ENCODE assay signal across 1 cellular context in the genomic region with DNA sequence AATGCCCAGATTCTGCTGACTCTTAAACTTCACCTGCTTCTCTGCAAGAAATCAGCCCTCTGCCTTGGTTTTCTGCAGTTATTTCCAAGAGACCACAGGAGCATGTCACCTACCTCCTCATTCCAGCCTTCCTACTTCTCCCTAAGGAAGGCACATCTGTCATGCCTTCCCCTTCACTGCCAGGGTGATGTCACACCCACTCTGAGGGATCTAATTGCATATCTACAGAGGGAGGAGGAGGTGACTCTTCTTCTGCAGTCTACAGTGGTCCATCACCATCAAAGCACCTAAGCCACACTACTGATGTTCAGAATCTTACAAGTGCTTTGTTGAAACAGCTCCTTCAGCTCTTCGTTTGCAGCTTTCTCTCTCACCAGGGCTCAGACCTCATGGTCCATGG.
TF ChIP-seq lines count a peak whose summit lies in the region.

No MANE protein-coding gene starts in this region.

TF ChIP-seq in HEK293, 187 proteins besides CTCF, POLR2A, EP300 and RAD21 (continued from another document and continues in another):
- TF ChIP-seq REPIN1 (tag by site-specific recombination; IDR thresholded peaks at IDR 0.05; ENCODE audit: low read depth) = no peak
- no peak for TF ChIP-seq KLF7 (tag by site-specific recombination; IDR thresholded peaks at IDR 0.05; ENCODE audit: borderline replicate concordance)
- TF ChIP-seq, protein P1, sequence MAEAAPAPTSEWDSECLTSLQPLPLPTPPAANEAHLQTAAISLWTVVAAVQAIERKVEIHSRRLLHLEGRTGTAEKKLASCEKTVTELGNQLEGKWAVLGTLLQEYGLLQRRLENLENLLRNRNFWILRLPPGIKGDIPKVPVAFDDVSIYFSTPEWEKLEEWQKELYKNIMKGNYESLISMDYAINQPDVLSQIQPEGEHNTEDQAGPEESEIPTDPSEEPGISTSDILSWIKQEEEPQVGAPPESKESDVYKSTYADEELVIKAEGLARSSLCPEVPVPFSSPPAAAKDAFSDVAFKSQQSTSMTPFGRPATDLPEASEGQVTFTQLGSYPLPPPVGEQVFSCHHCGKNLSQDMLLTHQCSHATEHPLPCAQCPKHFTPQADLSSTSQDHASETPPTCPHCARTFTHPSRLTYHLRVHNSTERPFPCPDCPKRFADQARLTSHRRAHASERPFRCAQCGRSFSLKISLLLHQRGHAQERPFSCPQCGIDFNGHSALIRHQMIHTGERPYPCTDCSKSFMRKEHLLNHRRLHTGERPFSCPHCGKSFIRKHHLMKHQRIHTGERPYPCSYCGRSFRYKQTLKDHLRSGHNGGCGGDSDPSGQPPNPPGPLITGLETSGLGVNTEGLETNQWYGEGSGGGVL (tag by site-specific recombination; IDR thresholded peaks at IDR 0.05) = no peak
- no peak for TF ChIP-seq GFI1B (tag by site-specific recombination; IDR thresholded peaks at IDR 0.05)
- TF ChIP-seq EGR2 (tag by site-specific recombination; IDR thresholded peaks at IDR 0.05; ENCODE audit: low read depth) = peak; percentile 71
- TF ChIP-seq, protein P2, sequence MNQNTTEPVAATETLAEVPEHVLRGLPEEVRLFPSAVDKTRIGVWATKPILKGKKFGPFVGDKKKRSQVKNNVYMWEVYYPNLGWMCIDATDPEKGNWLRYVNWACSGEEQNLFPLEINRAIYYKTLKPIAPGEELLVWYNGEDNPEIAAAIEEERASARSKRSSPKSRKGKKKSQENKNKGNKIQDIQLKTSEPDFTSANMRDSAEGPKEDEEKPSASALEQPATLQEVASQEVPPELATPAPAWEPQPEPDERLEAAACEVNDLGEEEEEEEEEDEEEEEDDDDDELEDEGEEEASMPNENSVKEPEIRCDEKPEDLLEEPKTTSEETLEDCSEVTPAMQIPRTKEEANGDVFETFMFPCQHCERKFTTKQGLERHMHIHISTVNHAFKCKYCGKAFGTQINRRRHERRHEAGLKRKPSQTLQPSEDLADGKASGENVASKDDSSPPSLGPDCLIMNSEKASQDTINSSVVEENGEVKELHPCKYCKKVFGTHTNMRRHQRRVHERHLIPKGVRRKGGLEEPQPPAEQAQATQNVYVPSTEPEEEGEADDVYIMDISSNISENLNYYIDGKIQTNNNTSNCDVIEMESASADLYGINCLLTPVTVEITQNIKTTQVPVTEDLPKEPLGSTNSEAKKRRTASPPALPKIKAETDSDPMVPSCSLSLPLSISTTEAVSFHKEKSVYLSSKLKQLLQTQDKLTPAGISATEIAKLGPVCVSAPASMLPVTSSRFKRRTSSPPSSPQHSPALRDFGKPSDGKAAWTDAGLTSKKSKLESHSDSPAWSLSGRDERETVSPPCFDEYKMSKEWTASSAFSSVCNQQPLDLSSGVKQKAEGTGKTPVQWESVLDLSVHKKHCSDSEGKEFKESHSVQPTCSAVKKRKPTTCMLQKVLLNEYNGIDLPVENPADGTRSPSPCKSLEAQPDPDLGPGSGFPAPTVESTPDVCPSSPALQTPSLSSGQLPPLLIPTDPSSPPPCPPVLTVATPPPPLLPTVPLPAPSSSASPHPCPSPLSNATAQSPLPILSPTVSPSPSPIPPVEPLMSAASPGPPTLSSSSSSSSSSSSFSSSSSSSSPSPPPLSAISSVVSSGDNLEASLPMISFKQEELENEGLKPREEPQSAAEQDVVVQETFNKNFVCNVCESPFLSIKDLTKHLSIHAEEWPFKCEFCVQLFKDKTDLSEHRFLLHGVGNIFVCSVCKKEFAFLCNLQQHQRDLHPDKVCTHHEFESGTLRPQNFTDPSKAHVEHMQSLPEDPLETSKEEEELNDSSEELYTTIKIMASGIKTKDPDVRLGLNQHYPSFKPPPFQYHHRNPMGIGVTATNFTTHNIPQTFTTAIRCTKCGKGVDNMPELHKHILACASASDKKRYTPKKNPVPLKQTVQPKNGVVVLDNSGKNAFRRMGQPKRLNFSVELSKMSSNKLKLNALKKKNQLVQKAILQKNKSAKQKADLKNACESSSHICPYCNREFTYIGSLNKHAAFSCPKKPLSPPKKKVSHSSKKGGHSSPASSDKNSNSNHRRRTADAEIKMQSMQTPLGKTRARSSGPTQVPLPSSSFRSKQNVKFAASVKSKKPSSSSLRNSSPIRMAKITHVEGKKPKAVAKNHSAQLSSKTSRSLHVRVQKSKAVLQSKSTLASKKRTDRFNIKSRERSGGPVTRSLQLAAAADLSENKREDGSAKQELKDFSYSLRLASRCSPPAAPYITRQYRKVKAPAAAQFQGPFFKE (tag by site-specific recombination; IDR thresholded peaks at IDR 0.05; ENCODE audit: borderline replicate concordance) = no peak
- TF ChIP-seq HOXA7 (CRISPR knock-in tag; IDR thresholded peaks at IDR 0.05; ENCODE audit: borderline replicate concordance) = no peak
- TF ChIP-seq, protein P3, sequence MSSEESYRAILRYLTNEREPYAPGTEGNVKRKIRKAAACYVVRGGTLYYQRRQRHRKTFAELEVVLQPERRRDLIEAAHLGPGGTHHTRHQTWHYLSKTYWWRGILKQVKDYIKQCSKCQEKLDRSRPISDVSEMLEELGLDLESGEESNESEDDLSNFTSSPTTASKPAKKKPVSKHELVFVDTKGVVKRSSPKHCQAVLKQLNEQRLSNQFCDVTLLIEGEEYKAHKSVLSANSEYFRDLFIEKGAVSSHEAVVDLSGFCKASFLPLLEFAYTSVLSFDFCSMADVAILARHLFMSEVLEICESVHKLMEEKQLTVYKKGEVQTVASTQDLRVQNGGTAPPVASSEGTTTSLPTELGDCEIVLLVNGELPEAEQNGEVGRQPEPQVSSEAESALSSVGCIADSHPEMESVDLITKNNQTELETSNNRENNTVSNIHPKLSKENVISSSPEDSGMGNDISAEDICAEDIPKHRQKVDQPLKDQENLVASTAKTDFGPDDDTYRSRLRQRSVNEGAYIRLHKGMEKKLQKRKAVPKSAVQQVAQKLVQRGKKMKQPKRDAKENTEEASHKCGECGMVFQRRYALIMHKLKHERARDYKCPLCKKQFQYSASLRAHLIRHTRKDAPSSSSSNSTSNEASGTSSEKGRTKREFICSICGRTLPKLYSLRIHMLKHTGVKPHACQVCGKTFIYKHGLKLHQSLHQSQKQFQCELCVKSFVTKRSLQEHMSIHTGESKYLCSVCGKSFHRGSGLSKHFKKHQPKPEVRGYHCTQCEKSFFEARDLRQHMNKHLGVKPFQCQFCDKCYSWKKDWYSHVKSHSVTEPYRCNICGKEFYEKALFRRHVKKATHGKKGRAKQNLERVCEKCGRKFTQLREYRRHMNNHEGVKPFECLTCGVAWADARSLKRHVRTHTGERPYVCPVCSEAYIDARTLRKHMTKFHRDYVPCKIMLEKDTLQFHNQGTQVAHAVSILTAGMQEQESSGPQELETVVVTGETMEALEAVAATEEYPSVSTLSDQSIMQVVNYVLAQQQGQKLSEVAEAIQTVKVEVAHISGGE (tag by site-specific recombination; conservative IDR thresholded peaks at IDR 0.05; ENCODE audit: low read depth) = no peak
- TF ChIP-seq ZNF2 (tag by site-specific recombination; IDR thresholded peaks at IDR 0.05) = no peak
- TF ChIP-seq, protein P4, sequence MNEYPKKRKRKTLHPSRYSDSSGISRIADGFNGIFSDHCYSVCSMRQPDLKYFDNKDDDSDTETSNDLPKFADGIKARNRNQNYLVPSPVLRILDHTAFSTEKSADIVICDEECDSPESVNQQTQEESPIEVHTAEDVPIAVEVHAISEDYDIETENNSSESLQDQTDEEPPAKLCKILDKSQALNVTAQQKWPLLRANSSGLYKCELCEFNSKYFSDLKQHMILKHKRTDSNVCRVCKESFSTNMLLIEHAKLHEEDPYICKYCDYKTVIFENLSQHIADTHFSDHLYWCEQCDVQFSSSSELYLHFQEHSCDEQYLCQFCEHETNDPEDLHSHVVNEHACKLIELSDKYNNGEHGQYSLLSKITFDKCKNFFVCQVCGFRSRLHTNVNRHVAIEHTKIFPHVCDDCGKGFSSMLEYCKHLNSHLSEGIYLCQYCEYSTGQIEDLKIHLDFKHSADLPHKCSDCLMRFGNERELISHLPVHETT (tag by site-specific recombination; IDR thresholded peaks at IDR 0.05) = no peak
- no peak for TF ChIP-seq ZNF791 (tag by site-specific recombination; IDR thresholded peaks at IDR 0.05)
- no peak; the same call in 1 of the 2 replicates for TF ChIP-seq ZNF10 (tag by site-specific recombination; IDR thresholded peaks at IDR 0.05)
- no peak for TF ChIP-seq KLF16 (tag by site-specific recombination; IDR thresholded peaks at IDR 0.05)
- peak; percentile 85 for TF ChIP-seq SP7 (tag by site-specific recombination; IDR thresholded peaks at IDR 0.05)
- TF ChIP-seq, protein P5, sequence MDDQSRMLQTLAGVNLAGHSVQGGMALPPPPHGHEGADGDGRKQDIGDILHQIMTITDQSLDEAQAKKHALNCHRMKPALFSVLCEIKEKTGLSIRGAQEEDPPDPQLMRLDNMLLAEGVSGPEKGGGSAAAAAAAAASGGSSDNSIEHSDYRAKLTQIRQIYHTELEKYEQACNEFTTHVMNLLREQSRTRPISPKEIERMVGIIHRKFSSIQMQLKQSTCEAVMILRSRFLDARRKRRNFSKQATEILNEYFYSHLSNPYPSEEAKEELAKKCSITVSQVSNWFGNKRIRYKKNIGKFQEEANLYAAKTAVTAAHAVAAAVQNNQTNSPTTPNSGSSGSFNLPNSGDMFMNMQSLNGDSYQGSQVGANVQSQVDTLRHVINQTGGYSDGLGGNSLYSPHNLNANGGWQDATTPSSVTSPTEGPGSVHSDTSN (CRISPR knock-in tag; IDR thresholded peaks at IDR 0.05) = no peak
- TF ChIP-seq ZNF837 (tag by site-specific recombination; IDR thresholded peaks at IDR 0.05) = no peak
- no peak for TF ChIP-seq SALL2 (tag by site-specific recombination; IDR thresholded peaks at IDR 0.05; ENCODE audit: borderline replicate concordance)
- TF ChIP-seq ZNF544 (tag by site-specific recombination; IDR thresholded peaks at IDR 0.05) = no peak
- no peak for TF ChIP-seq ZNF202 (tag by site-specific recombination; IDR thresholded peaks at IDR 0.05; ENCODE audit: borderline replicate concordance)
- TF ChIP-seq SP2 (tag by site-specific recombination; IDR thresholded peaks at IDR 0.05) = peak; percentile 15; the same call in 1 of the 2 replicates
- TF ChIP-seq ZNF792 (tag by site-specific recombination; IDR thresholded peaks at IDR 0.05) = no peak
- TF ChIP-seq ZNF19 (tag by site-specific recombination; IDR thresholded peaks at IDR 0.05; ENCODE audit: low read depth) = no peak
- no peak for TF ChIP-seq ZSCAN16 (tag by site-specific recombination; IDR thresholded peaks at IDR 0.05)
- TF ChIP-seq, protein P6, sequence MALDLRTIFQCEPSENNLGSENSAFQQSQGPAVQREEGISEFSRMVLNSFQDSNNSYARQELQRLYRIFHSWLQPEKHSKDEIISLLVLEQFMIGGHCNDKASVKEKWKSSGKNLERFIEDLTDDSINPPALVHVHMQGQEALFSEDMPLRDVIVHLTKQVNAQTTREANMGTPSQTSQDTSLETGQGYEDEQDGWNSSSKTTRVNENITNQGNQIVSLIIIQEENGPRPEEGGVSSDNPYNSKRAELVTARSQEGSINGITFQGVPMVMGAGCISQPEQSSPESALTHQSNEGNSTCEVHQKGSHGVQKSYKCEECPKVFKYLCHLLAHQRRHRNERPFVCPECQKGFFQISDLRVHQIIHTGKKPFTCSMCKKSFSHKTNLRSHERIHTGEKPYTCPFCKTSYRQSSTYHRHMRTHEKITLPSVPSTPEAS (tag by site-specific recombination; IDR thresholded peaks at IDR 0.05) = no peak
- no peak for TF ChIP-seq ZNF169 (tag by site-specific recombination; IDR thresholded peaks at IDR 0.05)
- no peak for TF ChIP-seq ZNF48 (tag by site-specific recombination; IDR thresholded peaks at IDR 0.05)
- TF ChIP-seq, protein P7, sequence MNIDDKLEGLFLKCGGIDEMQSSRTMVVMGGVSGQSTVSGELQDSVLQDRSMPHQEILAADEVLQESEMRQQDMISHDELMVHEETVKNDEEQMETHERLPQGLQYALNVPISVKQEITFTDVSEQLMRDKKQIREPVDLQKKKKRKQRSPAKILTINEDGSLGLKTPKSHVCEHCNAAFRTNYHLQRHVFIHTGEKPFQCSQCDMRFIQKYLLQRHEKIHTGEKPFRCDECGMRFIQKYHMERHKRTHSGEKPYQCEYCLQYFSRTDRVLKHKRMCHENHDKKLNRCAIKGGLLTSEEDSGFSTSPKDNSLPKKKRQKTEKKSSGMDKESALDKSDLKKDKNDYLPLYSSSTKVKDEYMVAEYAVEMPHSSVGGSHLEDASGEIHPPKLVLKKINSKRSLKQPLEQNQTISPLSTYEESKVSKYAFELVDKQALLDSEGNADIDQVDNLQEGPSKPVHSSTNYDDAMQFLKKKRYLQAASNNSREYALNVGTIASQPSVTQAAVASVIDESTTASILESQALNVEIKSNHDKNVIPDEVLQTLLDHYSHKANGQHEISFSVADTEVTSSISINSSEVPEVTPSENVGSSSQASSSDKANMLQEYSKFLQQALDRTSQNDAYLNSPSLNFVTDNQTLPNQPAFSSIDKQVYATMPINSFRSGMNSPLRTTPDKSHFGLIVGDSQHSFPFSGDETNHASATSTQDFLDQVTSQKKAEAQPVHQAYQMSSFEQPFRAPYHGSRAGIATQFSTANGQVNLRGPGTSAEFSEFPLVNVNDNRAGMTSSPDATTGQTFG (tag by site-specific recombination; IDR thresholded peaks at IDR 0.05; ENCODE audit: borderline replicate concordance) = no peak
- no peak for TF ChIP-seq ZNF274 (IDR thresholded peaks at IDR 0.05; ENCODE audit: low read length)
- no peak for TF ChIP-seq ZNF274 (tag by site-specific recombination; IDR thresholded peaks at IDR 0.05; ENCODE audit: borderline replicate concordance)
- TF ChIP-seq ZNF777 (tag by site-specific recombination; IDR thresholded peaks at IDR 0.05; ENCODE audit: borderline replicate concordance) = no peak
- no peak for TF ChIP-seq ZNF354C (tag by site-specific recombination; IDR thresholded peaks at IDR 0.05; ENCODE audit: borderline replicate concordance, low read depth)
- TF ChIP-seq, protein P8, sequence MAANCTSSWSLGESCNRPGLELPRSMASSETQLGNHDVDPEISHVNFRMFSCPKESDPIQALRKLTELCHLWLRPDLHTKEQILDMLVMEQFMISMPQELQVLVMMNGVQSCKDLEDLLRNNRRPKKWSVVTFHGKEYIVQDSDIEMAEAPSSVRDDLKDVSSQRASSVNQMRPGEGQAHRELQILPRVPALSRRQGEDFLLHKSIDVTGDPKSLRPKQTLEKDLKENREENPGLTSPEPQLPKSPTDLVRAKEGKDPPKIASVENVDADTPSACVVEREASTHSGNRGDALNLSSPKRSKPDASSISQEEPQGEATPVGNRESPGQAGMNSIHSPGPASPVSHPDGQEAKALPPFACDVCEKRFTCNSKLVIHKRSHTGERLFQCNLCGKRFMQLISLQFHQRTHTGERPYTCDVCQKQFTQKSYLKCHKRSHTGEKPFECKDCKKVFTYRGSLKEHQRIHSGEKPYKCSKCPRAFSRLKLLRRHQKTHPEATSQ (tag by site-specific recombination; IDR thresholded peaks at IDR 0.05) = no peak
- no peak for TF ChIP-seq ZNF112 (tag by site-specific recombination; IDR thresholded peaks at IDR 0.05)
- peak; percentile 73 for TF ChIP-seq KLF10 (tag by site-specific recombination; IDR thresholded peaks at IDR 0.05)
- TF ChIP-seq KLF8 (tag by site-specific recombination; IDR thresholded peaks at IDR 0.05) = no peak
- peak; percentile 53; the same call in 1 of the 2 replicates for TF ChIP-seq ZBTB48 (tag by site-specific recombination; IDR thresholded peaks at IDR 0.05)
- TF ChIP-seq ZNF248 (tag by site-specific recombination; IDR thresholded peaks at IDR 0.05) = no peak
- TF ChIP-seq, protein P9, sequence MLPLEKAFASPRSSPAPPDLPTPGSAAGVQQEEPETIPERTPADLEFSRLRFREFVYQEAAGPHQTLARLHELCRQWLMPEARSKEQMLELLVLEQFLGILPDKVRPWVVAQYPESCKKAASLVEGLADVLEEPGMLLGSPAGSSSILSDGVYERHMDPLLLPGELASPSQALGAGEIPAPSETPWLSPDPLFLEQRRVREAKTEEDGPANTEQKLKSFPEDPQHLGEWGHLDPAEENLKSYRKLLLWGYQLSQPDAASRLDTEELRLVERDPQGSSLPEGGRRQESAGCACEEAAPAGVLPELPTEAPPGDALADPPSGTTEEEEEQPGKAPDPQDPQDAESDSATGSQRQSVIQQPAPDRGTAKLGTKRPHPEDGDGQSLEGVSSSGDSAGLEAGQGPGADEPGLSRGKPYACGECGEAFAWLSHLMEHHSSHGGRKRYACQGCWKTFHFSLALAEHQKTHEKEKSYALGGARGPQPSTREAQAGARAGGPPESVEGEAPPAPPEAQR (tag by site-specific recombination; IDR thresholded peaks at IDR 0.05) = no peak
